In genomic region chr7:154960063-154960790, GRCh38 we compare ENCODE assay signal across 18 cellular contexts. TPM values are rescaled to one million over a fixed set of nuclear protein-coding genes. Genes with fewer than 3 reads are reported as not detected.
A peak's percentile ranks its signal among the peaks of the same experiment; 100 is the strongest.
DNase-seq lines count a peak whose midpoint lies in the region; ATAC-seq and TF ChIP-seq lines count a peak whose summit lies in the region.
"Had no signal": no experiment of that assay in that cellular context is flagged by ENCODE, and none has a peak within 500 bp of the region (broad histone marks: within the 10 kb centered on the region; RNA-seq: fewer than 3 reads in every experiment).

No MANE protein-coding gene starts in this region.

- TF ChIP-seq POLR2A in upper lobe of left lung (IDR thresholded peaks at IDR 0.05) (no peak), stomach (IDR thresholded peaks at IDR 0.05) (no peak), prostate gland (IDR thresholded peaks at IDR 0.05) (no peak)

- DNase-seq in activated naive CD4-positive, alpha-beta T cell treated with anti-CD3 and anti-CD28 coated beads for 36 hours = no peak
- DNase-seq in endodermal cell = no peak
- DNase-seq in upper lobe of left lung = no peak
- no peak for DNase-seq in stomach
- DNase-seq in prostate gland (ENCODE audit: low spot score) = no peak
- DNase-seq: activated CD8-positive, alpha-beta memory T cell treated with anti-CD3 and anti-CD28 coated beads, Interleukin-2, amount 10 ng/mL, durations not matched to agents 7 days and 5 days; activated naive CD4-positive, alpha-beta T cell treated with Interleukin-2 at 50 U/mL for 16 hours; effector CD4-positive, alpha-beta T cell; GOT3; NCI-H774; SW 1271 had no signal

- no peak overlapping the region for H3K4me3 ChIP-seq in endodermal cell (ENCODE audit: low read length)
- no peak overlapping the region for H3K4me3 ChIP-seq in liver (ENCODE audit: low read depth in 1 of 3, low read length in 3 of 3)
- no peak overlapping the region for H3K4me3 ChIP-seq in upper lobe of left lung
- no peak overlapping the region for H3K4me3 ChIP-seq in stomach
- H3K4me3 ChIP-seq in prostate gland = no peak overlapping the region
- H3K4me3 ChIP-seq: cardiac muscle cell, vagina had no signal

- H3K36me3 ChIP-seq in endodermal cell (ENCODE audit: control insufficient read depth, insufficient read depth, low read length) = peaks cover 95% of the 10 kb centered on the region
- peaks cover 9 to 35% (median 23%) of the 10 kb centered on the region in 4 donors for H3K36me3 ChIP-seq in liver (ENCODE audit: control insufficient read depth in 4 of 4, insufficient read depth in 3 of 4, low read depth in 1 of 4, low read length in 3 of 4)
- peaks cover 0 to 77% (median 34%) of the 10 kb centered on the region in 4 donors for H3K36me3 ChIP-seq in upper lobe of left lung
- H3K36me3 ChIP-seq in stomach = peaks cover 14 to 97% (median 94%) of the 10 kb centered on the region in 4 donors
- no peaks in the 10 kb centered on the region for H3K36me3 ChIP-seq in prostate gland

- CTCF ChIA-PET in activated naive CD4-positive, alpha-beta T cell treated with anti-CD3 and anti-CD28 coated beads for 36 hours (lab: Charles Lee) = no interaction called here

- WGBS in endodermal cell (ENCODE audit: insufficient coverage in 1 of 2, insufficient read length in 1 of 2), 2 experiments = 89 to 94% methylated on average over 6 to 9 of the region's 10 CpGs
- 67% methylated on average over 10 of the region's 10 CpGs for WGBS in liver
- 78 to 86% methylated on average over 10 of the region's 10 CpGs for WGBS in upper lobe of left lung, 2 donors
- WGBS in stomach, 5 donors = 67 to 82% (median 76%) methylated on average over 10 of the region's 10 CpGs
- 64% methylated on average over 10 of the region's 10 CpGs for WGBS in prostate gland

- H3K4me3 Mint-ChIP-seq in activated naive CD4-positive, alpha-beta T cell treated with anti-CD3 and anti-CD28 coated beads, Interleukin-2, amount 50 U/mL, for 24 hours = no peak overlapping the region
- no peak overlapping the region for H3K4me3 Mint-ChIP-seq in activated naive CD4-positive, alpha-beta T cell treated with anti-CD3 and anti-CD28 coated beads for 36 hours
- H3K4me3 Mint-ChIP-seq in endodermal cell = no peak overlapping the region
- H3K4me3 Mint-ChIP-seq: activated CD8-positive, alpha-beta memory T cell treated with anti-CD3 and anti-CD28 coated beads, Interleukin-2, amount 10 ng/mL, durations not matched to agents 7 days and 5 days; memory B cell had no signal

- H3K27me3 ChIP-seq in endodermal cell (ENCODE audit: control insufficient read depth, insufficient read depth, low read length, poor library complexity, severe bottlenecking) (no peaks in the 10 kb centered on the region), liver (ENCODE audit: control insufficient read depth in 4 of 4, insufficient read depth in 4 of 4, low read length in 3 of 4) (no peaks in the 10 kb centered on the region), upper lobe of left lung (no peaks in the 10 kb centered on the region), stomach (no peaks in the 10 kb centered on the region), prostate gland (replicated peaks; ENCODE audit: insufficient read depth) (no peaks in the 10 kb centered on the region)
- H3K27me3 ChIP-seq: cardiac muscle cell, neutrophil, vagina had no signal

- TF ChIP-seq RAD21 in liver (IDR thresholded peaks at IDR 0.05) = peak in 1 of 2 donors; percentile 19

- H3K27ac ChIP-seq in endodermal cell (ENCODE audit: low read depth, low read length) (no peak overlapping the region), liver (ENCODE audit: low read depth in 1 of 2, low read length in 2 of 2) (no peak overlapping the region), upper lobe of left lung (no peak overlapping the region), stomach (no peak overlapping the region), prostate gland (no peak overlapping the region)
- H3K27ac ChIP-seq: cardiac muscle cell, neutrophil, vagina had no signal

- TF ChIP-seq CTCF in endodermal cell (conservative IDR thresholded peaks at IDR 0.05) (no peak), liver (IDR thresholded peaks at IDR 0.05; ENCODE audit: low read depth, low read length, missing input control) (no peak), upper lobe of left lung (IDR thresholded peaks at IDR 0.05) (no peak), stomach (IDR thresholded peaks at IDR 0.05) (no peak), prostate gland (IDR thresholded peaks at IDR 0.05) (no peak)

- no peaks in the 10 kb centered on the region for H3K4me1 ChIP-seq in endodermal cell (ENCODE audit: control insufficient read depth, insufficient read depth, low read length)
- peaks cover 0 to 7% (median 0%) of the 10 kb centered on the region in 4 donors for H3K4me1 ChIP-seq in liver (ENCODE audit: control insufficient read depth in 4 of 4, insufficient read depth in 4 of 4, low read length in 3 of 4)
- no peaks in the 10 kb centered on the region for H3K4me1 ChIP-seq in upper lobe of left lung
- H3K4me1 ChIP-seq in stomach = no peaks in the 10 kb centered on the region
- H3K4me1 ChIP-seq in prostate gland (replicated peaks) = no peaks in the 10 kb centered on the region
- H3K4me1 ChIP-seq: vagina had no signal

- ATAC-seq in upper lobe of left lung (ENCODE audit: low FRiP score in 2 of 2) (peak; percentile 24 to 59), GM21825 (IDR thresholded peaks at IDR 0.05; ENCODE audit: unreplicated experiment) (no peak)
- ATAC-seq: activated CD8-positive, alpha-beta memory T cell treated with anti-CD3 and anti-CD28 coated beads, Interleukin-2, amount 10 ng/mL, durations not matched to agents 7 days and 5 days had no signal

- H3K9me3 Mint-ChIP-seq in activated naive CD4-positive, alpha-beta T cell treated with anti-CD3 and anti-CD28 coated beads, Interleukin-2, amount 50 U/mL, for 24 hours = no peaks in the 10 kb centered on the region
- no peaks in the 10 kb centered on the region for H3K9me3 Mint-ChIP-seq in activated naive CD4-positive, alpha-beta T cell treated with anti-CD3 and anti-CD28 coated beads for 36 hours
- no peaks in the 10 kb centered on the region for H3K9me3 Mint-ChIP-seq in endodermal cell
- H3K9me3 Mint-ChIP-seq: memory B cell had no signal

- no peaks in the 10 kb centered on the region for H3K9me3 ChIP-seq in endodermal cell (ENCODE audit: control insufficient read depth, low read length)
- no peaks in the 10 kb centered on the region for H3K9me3 ChIP-seq in liver (ENCODE audit: control insufficient read depth in 4 of 4, low read length in 3 of 4)
- no peaks in the 10 kb centered on the region for H3K9me3 ChIP-seq in upper lobe of left lung
- no peaks in the 10 kb centered on the region for H3K9me3 ChIP-seq in stomach
- H3K9me3 ChIP-seq in prostate gland = no peaks in the 10 kb centered on the region
- H3K9me3 ChIP-seq: neutrophil, vagina had no signal

- intact Hi-C loops in activated naive CD4-positive, alpha-beta T cell treated with anti-CD3 and anti-CD28 coated beads for 36 hours (cut with micrococcal nuclease) = no loop called here
- intact Hi-C loops in stomach (cut with DNase I; ENCODE audit: low total_unique reads) (no loop called here), prostate gland (cut with DNase I) (no loop called here)

- no peak for TF ChIP-seq EP300 in upper lobe of left lung (IDR thresholded peaks at IDR 0.05)
- TF ChIP-seq EP300 in stomach (IDR thresholded peaks at IDR 0.05) = no peak

- peaks cover 12% of the 10 kb centered on the region for H3K36me3 Mint-ChIP-seq in activated naive CD4-positive, alpha-beta T cell treated with anti-CD3 and anti-CD28 coated beads, Interleukin-2, amount 50 U/mL, for 24 hours
- H3K36me3 Mint-ChIP-seq in activated naive CD4-positive, alpha-beta T cell treated with anti-CD3 and anti-CD28 coated beads for 36 hours (ENCODE audit: low read depth) = peaks cover 44% of the 10 kb centered on the region
- peaks cover 91% of the 10 kb centered on the region for H3K36me3 Mint-ChIP-seq in endodermal cell (ENCODE audit: low read depth)

- H3K9ac ChIP-seq in endodermal cell (ENCODE audit: extremely low read depth, low read length, poor library complexity, severe bottlenecking) (no peak overlapping the region), liver (ENCODE audit: low read depth in 1 of 2, low read length in 2 of 2) (no peak overlapping the region)

- H3K4me1 Mint-ChIP-seq in activated naive CD4-positive, alpha-beta T cell treated with anti-CD3 and anti-CD28 coated beads, Interleukin-2, amount 50 U/mL, for 24 hours = no peaks in the 10 kb centered on the region
- H3K4me1 Mint-ChIP-seq in activated naive CD4-positive, alpha-beta T cell treated with anti-CD3 and anti-CD28 coated beads for 36 hours (ENCODE audit: low read depth) = no peaks in the 10 kb centered on the region
- peaks cover 8% of the 10 kb centered on the region for H3K4me1 Mint-ChIP-seq in endodermal cell
- H3K4me1 Mint-ChIP-seq: activated CD8-positive, alpha-beta memory T cell treated with anti-CD3 and anti-CD28 coated beads, Interleukin-2, amount 10 ng/mL, durations not matched to agents 7 days and 5 days; memory B cell had no signal

- no peaks in the 10 kb centered on the region for H3K27me3 Mint-ChIP-seq in activated naive CD4-positive, alpha-beta T cell treated with anti-CD3 and anti-CD28 coated beads, Interleukin-2, amount 50 U/mL, for 24 hours
- no peaks in the 10 kb centered on the region for H3K27me3 Mint-ChIP-seq in activated naive CD4-positive, alpha-beta T cell treated with anti-CD3 and anti-CD28 coated beads for 36 hours (ENCODE audit: low read depth)
- H3K27me3 Mint-ChIP-seq in endodermal cell (ENCODE audit: insufficient read depth) = no peaks in the 10 kb centered on the region
- H3K27me3 Mint-ChIP-seq: activated CD8-positive, alpha-beta memory T cell treated with anti-CD3 and anti-CD28 coated beads, Interleukin-2, amount 10 ng/mL, durations not matched to agents 7 days and 5 days; memory B cell had no signal

- H3K27ac Mint-ChIP-seq in activated naive CD4-positive, alpha-beta T cell treated with anti-CD3 and anti-CD28 coated beads, Interleukin-2, amount 50 U/mL, for 24 hours = peak overlapping the region; percentile 31
- H3K27ac Mint-ChIP-seq in activated naive CD4-positive, alpha-beta T cell treated with anti-CD3 and anti-CD28 coated beads for 36 hours = no peak overlapping the region
- peak overlapping the region; percentile 32 for H3K27ac Mint-ChIP-seq in endodermal cell
- H3K27ac Mint-ChIP-seq: activated CD8-positive, alpha-beta memory T cell treated with anti-CD3 and anti-CD28 coated beads, Interleukin-2, amount 10 ng/mL, durations not matched to agents 7 days and 5 days; memory B cell had no signal

TF ChIP-seq in liver, 16 proteins besides CTCF, POLR2A, EP300 and RAD21 (continues in another document):
- TF ChIP-seq FOXA2 (IDR thresholded peaks at IDR 0.05) = peak; percentile 29

RNA-seq across cellular contexts. Expression of gene PAXIP1, which starts 42.7 kb away (rescaled TPM):
- 10 to 100 TPM; 16.9 to 18.0 TPM for total RNA-seq in activated naive CD4-positive, alpha-beta T cell treated with anti-CD3 and anti-CD28 coated beads for 36 hours
- total RNA-seq in endodermal cell (10 to 100 TPM; 33.4 to 35.0 TPM), liver (10 to 100 TPM in 1 of 2 donors, 1 to 10 TPM in 1; 8.5 to 10.1 TPM), upper lobe of left lung (10 to 100 TPM in 3 of 6 donors, 1 to 10 TPM in 3; 8.0 to 18.9 (median 10.5) TPM), stomach (10 to 100 TPM in 3 of 5 donors, 1 to 10 TPM in 1, under 1 TPM in 1; 0.87 to 24.1 (median 13.2) TPM), prostate gland (10 to 100 TPM; 15.8 to 24.1 TPM)
- 23.3 TPM for polyA plus RNA-seq in endodermal cell (2013, experiment 1 of 2)
- polyA plus RNA-seq in endodermal cell (2013, experiment 2 of 2) = 23.3 TPM
- polyA plus RNA-seq in liver (1 to 10 TPM; 2.0 to 3.0 TPM), stomach (1 to 10 TPM; 3.5 to 4.9 (median 4.4) TPM)
